Comparison of ENCODE assay signal across 9 cellular contexts in genomic region chr12:114476159-114476558, GRCh38.
A peak's percentile ranks its signal among the peaks of the same experiment; 100 is the strongest.
DNase-seq lines count a peak whose midpoint lies in the region; ATAC-seq and TF ChIP-seq lines count a peak whose summit lies in the region.
"Had no signal": no experiment of that assay in that cellular context is flagged by ENCODE, and none has a peak within 500 bp of the region (broad histone marks: within the 10 kb centered on the region; RNA-seq: fewer than 3 reads in every experiment).

No MANE protein-coding gene starts in this region.

- CTCF ChIA-PET in RWPE1 (lab: Yijun Ruan, JAX): interaction anchor here (1.9 to 2.5 kb wide), 2 partner anchors 496 kb away, joined by 6 to 12 read pairs; no protein-coding TSS in a partner anchor

- TF ChIP-seq EP300 in gastroesophageal sphincter (IDR thresholded peaks at IDR 0.05): no peak
- TF ChIP-seq EP300 in upper lobe of left lung (IDR thresholded peaks at IDR 0.05): no peak

- no peak overlapping the region for H3K27ac ChIP-seq in RWPE1
- no peak overlapping the region for H3K27ac ChIP-seq in gastroesophageal sphincter
- no peak overlapping the region for H3K27ac ChIP-seq in upper lobe of left lung
- H3K27ac ChIP-seq: BLaER1 had no signal

- POLR2A ChIA-PET in RWPE1 (lab: Yijun Ruan, JAX; ENCODE audit: low non-redundant PET): no interaction called here

- H3K4me1 ChIP-seq in gastroesophageal sphincter (peaks cover 0 to 17% (median 3%) of the 10 kb centered on the region in 3 donors), upper lobe of left lung (peaks cover 0 to 16% (median 7%) of the 10 kb centered on the region in 4 donors)

- peak; percentile 4 for DNase-seq in NCI-H2227 (lab: John Stamatoyannopoulos, UW; ENCODE audit: unreplicated experiment)
- no peak for DNase-seq in NCI-H2227 treated with DMSO at 0.1 percent for 48 hours (lab: John Stamatoyannopoulos, UW)
- DNase-seq in RWPE1 (ENCODE audit: low spot score): no peak
- no peak for DNase-seq in upper lobe of left lung
- DNase-seq in iPS-NIHi7 (ENCODE audit: extremely low spot score): no peak
- no peak for DNase-seq in stimulated activated naive CD4-positive, alpha-beta T cell treated with Interleukin-2 at 50 U/mL for 16 hours (lab: John Stamatoyannopoulos, UW)

- H3K36me3 ChIP-seq in gastroesophageal sphincter: no peaks in the 10 kb centered on the region
- H3K36me3 ChIP-seq in upper lobe of left lung: no peaks in the 10 kb centered on the region
- H3K36me3 ChIP-seq: BLaER1 had no signal

- peaks cover 58% of the 10 kb centered on the region for H3K27me3 ChIP-seq in gastroesophageal sphincter
- H3K27me3 ChIP-seq in upper lobe of left lung: peaks cover 0 to 21% (median 5%) of the 10 kb centered on the region in 4 donors

- TF ChIP-seq CTCF in RWPE1 (conservative IDR thresholded peaks at IDR 0.05; ENCODE audit: low read depth) (peak; percentile 23; the same call in 1 of the 2 replicates), gastroesophageal sphincter (IDR thresholded peaks at IDR 0.05) (peak; percentile 49 to 77 (median 74)), upper lobe of left lung (IDR thresholded peaks at IDR 0.05) (peak in 4 of 6 experiments; percentile 8 to 44 (median 36))

- ATAC-seq in gastroesophageal sphincter (no peak), upper lobe of left lung (ENCODE audit: low FRiP score in 2 of 2) (peak in 1 of 2 donors; percentile 37), HG03565 (IDR thresholded peaks at IDR 0.05; ENCODE audit: unreplicated experiment) (no peak)

- H3K9me3 ChIP-seq in gastroesophageal sphincter (no peaks in the 10 kb centered on the region), upper lobe of left lung (no peaks in the 10 kb centered on the region)
- H3K9me3 ChIP-seq: BLaER1 had no signal

- TF ChIP-seq POLR2A in gastroesophageal sphincter (IDR thresholded peaks at IDR 0.05): no peak
- TF ChIP-seq POLR2A in upper lobe of left lung (IDR thresholded peaks at IDR 0.05): no peak

- 39 to 63% methylated on average over 2 of the region's 2 CpGs for WGBS in gastroesophageal sphincter (ENCODE audit: low coverage in 1 of 2), 2 donors
- WGBS in upper lobe of left lung, 2 donors: 39 to 41% methylated on average over 2 of the region's 2 CpGs

- H3K4me3 ChIP-seq in gastroesophageal sphincter (no peak overlapping the region), upper lobe of left lung (no peak overlapping the region)
- H3K4me3 ChIP-seq: BLaER1 had no signal

Comparison
In these comparisons a context has a peak if more than half of its experiments do, and no peak if none do; other contexts are left out.
1. CTCF ChIP-seq: peak in every context shown above with its lines; median percentile 74 in gastroesophageal sphincter; 36 in upper lobe of left lung; 23 in RWPE1.